ENCODE assay signal across 22 cellular contexts in genomic region chr16:17691621-17692231, GRCh38.
"Had no signal": no experiment of that assay in that cellular context is flagged by ENCODE, and none has a peak within 500 bp of the region (broad histone marks: within the 10 kb centered on the region; RNA-seq: fewer than 3 reads in every experiment).

No MANE protein-coding gene starts in this region.

- H3K4me3 ChIP-seq: esophagus squamous epithelium, heart left ventricle, lung, psoas muscle, spleen, stomach, thoracic aorta had no signal

- ATAC-seq: effector memory CD8-positive, alpha-beta T cell; left colon; left ventricle myocardium superior; natural killer cell treated with Interleukin-12 subunit alpha and Interleukin-12 subunit beta and Interleukin-15 and Interleukin-18, amount 100 ng/mL, for 72 hours; psoas muscle; sciatic nerve had no signal

- H3K27me3 ChIP-seq: spleen, stomach had no signal

- H3K4me3 Mint-ChIP-seq: effector memory CD8-positive, alpha-beta T cell; natural killer cell treated with Interleukin-12 subunit alpha and Interleukin-12 subunit beta and Interleukin-15 and Interleukin-18, amount 100 ng/mL, for 72 hours had no signal

- H3K27ac ChIP-seq: esophagus squamous epithelium, psoas muscle, spleen, stomach, thoracic aorta had no signal

- DNase-seq: effector memory CD8-positive, alpha-beta T cell; esophagus squamous epithelium; heart left ventricle; hippocampal formation; left colon; left ventricle myocardium superior; mesenchymal stem cell; midbrain; occipital lobe; psoas muscle; retina; spleen; stimulated activated CD4-positive, alpha-beta T cell treated with anti-CD3 and anti-CD28 coated beads, Interleukin-15, amount 100 ng/mL, for 24 hours; stimulated activated CD4-positive, alpha-beta T cell treated with anti-CD3 and anti-CD28 coated beads, Interleukin-1b, Interleukin-23, amount 100 ng/mL, for 48 hours; stimulated activated naive CD4-positive, alpha-beta T cell; stomach; substantia nigra had no signal

- H3K36me3 Mint-ChIP-seq: natural killer cell treated with Interleukin-12 subunit alpha and Interleukin-12 subunit beta and Interleukin-15 and Interleukin-18, amount 100 ng/mL, for 72 hours had no signal

- H3K4me1 ChIP-seq: esophagus squamous epithelium, heart left ventricle, psoas muscle, spleen, stomach had no signal

- H3K27ac Mint-ChIP-seq: effector memory CD8-positive, alpha-beta T cell; natural killer cell treated with Interleukin-12 subunit alpha and Interleukin-12 subunit beta and Interleukin-15 and Interleukin-18, amount 100 ng/mL, for 72 hours had no signal

- H3K36me3 ChIP-seq: esophagus squamous epithelium, heart left ventricle, spleen, stomach, thoracic aorta had no signal

- H3K9me3 Mint-ChIP-seq: effector memory CD8-positive, alpha-beta T cell; natural killer cell treated with Interleukin-12 subunit alpha and Interleukin-12 subunit beta and Interleukin-15 and Interleukin-18, amount 100 ng/mL, for 72 hours had no signal

- H3K9me3 ChIP-seq: esophagus squamous epithelium, heart left ventricle, psoas muscle, spleen, stomach, thoracic aorta had no signal

- FAIRE-seq: frontal cortex had no signal
